ENCODE assay signal across 8 cellular contexts in the genomic region with DNA sequence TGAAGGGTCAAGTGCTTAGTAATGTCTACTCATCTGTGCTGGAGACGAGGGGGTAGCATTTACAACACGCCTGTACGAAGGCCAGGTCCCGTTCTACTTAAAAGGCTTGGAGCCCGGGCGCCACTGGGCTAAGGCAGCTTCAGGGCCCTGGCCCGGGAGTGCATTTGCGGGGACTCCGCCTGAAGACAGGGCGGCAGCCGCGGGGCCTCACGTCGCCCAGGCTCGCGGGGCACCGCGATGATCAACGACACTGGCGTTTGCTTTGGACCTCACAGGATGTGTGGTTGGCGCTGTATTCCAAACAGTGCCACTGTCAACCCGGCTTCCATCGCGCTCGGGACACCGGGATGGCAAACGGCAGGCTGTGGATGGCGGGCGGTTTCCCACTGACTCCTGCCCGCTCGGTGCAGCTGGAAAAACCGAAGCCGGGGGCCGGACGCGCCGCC. TPM values are rescaled to one million over a fixed set of nuclear protein-coding genes. Genes with fewer than 3 reads are reported as not detected.
DNase-seq lines count a peak whose midpoint lies in the region; ATAC-seq and TF ChIP-seq lines count a peak whose summit lies in the region.

No MANE protein-coding gene starts in this region.

- no peak for TF ChIP-seq CTCF in MM.1S (IDR thresholded peaks at IDR 0.05; ENCODE audit: low read length)
- no peak for TF ChIP-seq CTCF in breast epithelium (IDR thresholded peaks at IDR 0.05)

- H3K4me1 Mint-ChIP-seq in immature natural killer cell = peaks cover 35 to 36% of the 10 kb centered on the region in 2 donors

- DNase-seq in DMS 273 treated with DMSO at 0.1 percent for 48 hours (lab: John Stamatoyannopoulos, UW) (peak; percentile 12), MM.1S (peak; percentile 64), UCSD-AML1 (lab: John Stamatoyannopoulos, UW; ENCODE audit: unreplicated experiment) (peak; percentile 74), breast epithelium (ENCODE audit: low spot score in 2 of 2) (peak in 1 of 2 donors; percentile 23), immature natural killer cell (peak; percentile 52 to 63 (median 59))
- DNase-seq in stimulated activated CD4-positive, alpha-beta T cell treated with anti-CD3 and anti-CD28 coated beads, Interleukin-15, amount 100 ng/mL, for 24 hours = peak; percentile 65

- H3K9me2 ChIP-seq in MM.1S (replicated peaks; ENCODE audit: insufficient read depth, low read length) = no peaks in the 10 kb centered on the region

- H3K9ac ChIP-seq in MM.1S (ENCODE audit: low read length) = peak overlapping the region; percentile 85

- H3K27ac ChIP-seq in MM.1S (ENCODE audit: low read length) (peak overlapping the region; percentile 97), breast epithelium (peak overlapping the region; percentile 89 to 92)

- intact Hi-C loops in breast epithelium (cut with DNase I; ENCODE audit: low total_unique reads) = no loop called here

- peaks cover 2 to 24% (median 19%) of the 10 kb centered on the region in 3 donors for H3K27me3 Mint-ChIP-seq in immature natural killer cell (ENCODE audit: low read depth in 3 of 3)

- H3K36me3 Mint-ChIP-seq in immature natural killer cell = no peaks in the 10 kb centered on the region

- H3K36me3 ChIP-seq in MM.1S (replicated peaks; ENCODE audit: insufficient read depth, low read length) (no peaks in the 10 kb centered on the region), breast epithelium (no peaks in the 10 kb centered on the region)

- TF ChIP-seq POLR2A in breast epithelium (IDR thresholded peaks at IDR 0.05) = no peak

- ATAC-seq in GM21786 (IDR thresholded peaks at IDR 0.05; ENCODE audit: unreplicated experiment) (peak; percentile 17), GM18520 (IDR thresholded peaks at IDR 0.05; ENCODE audit: unreplicated experiment) (no peak)

- peak overlapping the region; percentile 87 to 96 (median 93) for H3K27ac Mint-ChIP-seq in immature natural killer cell

- H3K4me1 ChIP-seq in MM.1S (ENCODE audit: low read length) (peaks cover 42% of the 10 kb centered on the region), breast epithelium (peaks cover 0 to 26% of the 10 kb centered on the region in 2 donors)

- no peaks in the 10 kb centered on the region for H3K9me3 Mint-ChIP-seq in immature natural killer cell

- H3K4me3 ChIP-seq in MM.1S (ENCODE audit: low read length) = peak overlapping the region; percentile 89
- H3K4me3 ChIP-seq in breast epithelium = peak overlapping the region; percentile 82 to 83 (median 82)

- peaks cover 16% of the 10 kb centered on the region for H4K20me1 ChIP-seq in MM.1S (ENCODE audit: insufficient read depth, low read length)

- H3K27me3 ChIP-seq in MM.1S (replicated peaks; ENCODE audit: insufficient read depth, low read length) (no peaks in the 10 kb centered on the region), breast epithelium (peaks cover 0 to 2% of the 10 kb centered on the region in 2 donors)

- H3F3A ChIP-seq in MM.1S (ENCODE audit: insufficient read depth, low read length) = peaks cover 41% of the 10 kb centered on the region

- H2AFZ ChIP-seq in MM.1S (ENCODE audit: low read length) = peak overlapping the region; percentile 54

- peak overlapping the region; percentile 83 to 91 (median 90) for H3K4me3 Mint-ChIP-seq in immature natural killer cell

- H3K4me2 ChIP-seq in MM.1S (ENCODE audit: low read depth, low read length) = peak overlapping the region; percentile 76

- peaks cover 29% of the 10 kb centered on the region for H3K79me2 ChIP-seq in MM.1S (ENCODE audit: low read length)

- H3K9me3 ChIP-seq in MM.1S (replicated peaks; ENCODE audit: insufficient read depth, low read length) (no peaks in the 10 kb centered on the region), breast epithelium (no peaks in the 10 kb centered on the region)

RNA-seq across cellular contexts. Expression of a gene that starts 1.1 kb away (rescaled TPM):
- 10 to 100 TPM; 24.1 to 26.2 (median 24.8) TPM for total RNA-seq in breast epithelium
- 1 to 10 TPM in 1 of 3 donors, under 1 TPM in 2; 0.05 to 1.6 (median 0.84) TPM for polyA plus RNA-seq in immature natural killer cell
